Comparison of ENCODE assay signal across 7 cellular contexts in genomic region chr16:56950881-56951771, GRCh38. TPM values are rescaled to one million over a fixed set of nuclear protein-coding genes. Genes with fewer than 3 reads are reported as not detected.
DNase-seq lines count a peak whose midpoint lies in the region; ATAC-seq and TF ChIP-seq lines count a peak whose summit lies in the region.

No MANE protein-coding gene starts in this region.

- no peaks in the 10 kb centered on the region for H3K4me1 ChIP-seq in mesendoderm (ENCODE audit: control insufficient read depth, low read depth, low read length)
- no peaks in the 10 kb centered on the region for H3K4me1 ChIP-seq in thyroid gland

- H3K36me3 Mint-ChIP-seq in chondrocyte (ENCODE audit: low read depth): no peaks in the 10 kb centered on the region

- no peaks in the 10 kb centered on the region for H3K79me1 ChIP-seq in mesendoderm (ENCODE audit: low read length)

- no peak overlapping the region for H2BK15ac ChIP-seq in mesendoderm (replicated peaks; ENCODE audit: low read depth)

- H3K9me3 Mint-ChIP-seq in chondrocyte (ENCODE audit: low read depth): no peaks in the 10 kb centered on the region

- peaks cover 6% of the 10 kb centered on the region for H3K4me1 Mint-ChIP-seq in chondrocyte (ENCODE audit: low read depth)

- H3K36me3 ChIP-seq in mesendoderm (ENCODE audit: control insufficient read depth, insufficient read depth, low read length): no peaks in the 10 kb centered on the region
- H3K36me3 ChIP-seq in thyroid gland: peaks cover 0 to 7% of the 10 kb centered on the region in 2 donors

- no peaks in the 10 kb centered on the region for H3K9me3 ChIP-seq in thyroid gland

- no peak overlapping the region for H3K9ac ChIP-seq in mesendoderm (ENCODE audit: low read length)

- H3K27ac ChIP-seq in mesendoderm (ENCODE audit: low read depth, low read length) (no peak overlapping the region), thyroid gland (no peak overlapping the region)

- no peak overlapping the region for H2BK5ac ChIP-seq in mesendoderm (ENCODE audit: low read length)

- no CpG with 5 or more reads among the region's 15 CpGs for WGBS in mesendoderm (ENCODE audit: extremely low coverage, insufficient coverage, low lambda C conversion rate)
- WGBS in thyroid gland, 2 donors: 60 to 66% methylated on average over 15 of the region's 15 CpGs

- no peak for TF ChIP-seq POLR2A in thyroid gland (IDR thresholded peaks at IDR 0.05)

- no peak overlapping the region for H3K4ac ChIP-seq in mesendoderm (ENCODE audit: low read depth, low read length)

- no peaks in the 10 kb centered on the region for H3K79me2 ChIP-seq in mesendoderm (ENCODE audit: control insufficient read depth, insufficient read depth, low read length)

- H3K23ac ChIP-seq in mesendoderm (ENCODE audit: low read length): no peak overlapping the region

- intact Hi-C loops in thyroid gland (cut with DNase I): loop anchor here (5.0 kb wide), 1 partner anchor 84 kb away; the partner anchor contains the start of gene SLC12A3

- no peak overlapping the region for H4K8ac ChIP-seq in mesendoderm (ENCODE audit: low read depth, low read length)

- no peaks in the 10 kb centered on the region for H3K27me3 Mint-ChIP-seq in chondrocyte (ENCODE audit: low read depth)

- peak; percentile 82 for DNase-seq in GM03348 (ENCODE audit: low spot score)
- DNase-seq in UCSD-AML1 (lab: John Stamatoyannopoulos, UW; ENCODE audit: unreplicated experiment): peak; percentile 55
- DNase-seq in chondrocyte (ENCODE audit: low spot score): no peak
- DNase-seq in mesendoderm: peak; percentile 79
- DNase-seq in thyroid gland: peak; percentile 36 to 45

- no peak overlapping the region for H3K18ac ChIP-seq in mesendoderm (ENCODE audit: low read length)

- TF ChIP-seq CTCF in LNCAP (IDR thresholded peaks at IDR 0.05) (peak; percentile 60), chondrocyte (IDR thresholded peaks at IDR 0.05) (peak; percentile 83), thyroid gland (IDR thresholded peaks at IDR 0.05) (peak in 4 of 6 experiments; percentile 22 to 52 (median 50))

- peak; percentile 54 for ATAC-seq in GM21723 (IDR thresholded peaks at IDR 0.05; ENCODE audit: unreplicated experiment)

- H3K4me2 ChIP-seq in mesendoderm (ENCODE audit: low read length): no peak overlapping the region

- H3K4me3 ChIP-seq in mesendoderm (ENCODE audit: low read length) (no peak overlapping the region), thyroid gland (replicated peaks in 1 of 3) (no peak overlapping the region)

- no peak overlapping the region for H3K56ac ChIP-seq in mesendoderm (ENCODE audit: low read length)

- H2AK5ac ChIP-seq in mesendoderm (ENCODE audit: low read length): no peak overlapping the region

- H3K27me3 ChIP-seq in mesendoderm (ENCODE audit: insufficient read depth, low read length, poor library complexity): no peaks in the 10 kb centered on the region
- no peaks in the 10 kb centered on the region for H3K27me3 ChIP-seq in thyroid gland

- H3K4me3 Mint-ChIP-seq in chondrocyte (ENCODE audit: unreplicated experiment): no peak overlapping the region

- H2BK120ac ChIP-seq in mesendoderm (ENCODE audit: low read depth, low read length): no peak overlapping the region

- peak overlapping the region; percentile 67 for H3K27ac Mint-ChIP-seq in chondrocyte (ENCODE audit: unreplicated experiment)

- no peak overlapping the region for H4K5ac ChIP-seq in mesendoderm (ENCODE audit: low read length)

RNA-seq across cellular contexts. Expression of gene CETP, which starts 10.6 kb away (rescaled TPM):
- not detected in 3 replicates for total RNA-seq in chondrocyte
- not detected for polyA plus RNA-seq in mesendoderm (2013, experiment 1 of 2)
- polyA plus RNA-seq in mesendoderm (2013, experiment 2 of 2): not detected
- total RNA-seq in thyroid gland: 1 to 10 TPM in 3 of 4 donors, under 1 TPM in 1; 0.40 to 4.0 (median 1.7) TPM

RNA-seq across cellular contexts. Expression of gene HERPUD1, which starts 19.2 kb away (rescaled TPM):
- 146 to 236 TPM (median 223 TPM) in 3 replicates for total RNA-seq in chondrocyte
- polyA plus RNA-seq in mesendoderm (2013, experiment 1 of 2): 23.1 TPM
- 23.7 TPM for polyA plus RNA-seq in mesendoderm (2013, experiment 2 of 2)
- total RNA-seq in thyroid gland: 100 to 1,000 TPM; 212 to 659 (median 321) TPM

RNA-seq across cellular contexts. Expression of gene NLRC5, which starts 38.2 kb away (rescaled TPM):
- total RNA-seq in chondrocyte (6.3 to 10.7 TPM (median 6.6 TPM) in 3 replicates), thyroid gland (10 to 100 TPM; 14.1 to 33.5 (median 20.5) TPM)
- 0.41 TPM for polyA plus RNA-seq in mesendoderm (2013, experiment 1 of 2)
- 0.52 TPM for polyA plus RNA-seq in mesendoderm (2013, experiment 2 of 2)
